ENCODE assay signal across 15 cellular contexts in the genomic region with DNA sequence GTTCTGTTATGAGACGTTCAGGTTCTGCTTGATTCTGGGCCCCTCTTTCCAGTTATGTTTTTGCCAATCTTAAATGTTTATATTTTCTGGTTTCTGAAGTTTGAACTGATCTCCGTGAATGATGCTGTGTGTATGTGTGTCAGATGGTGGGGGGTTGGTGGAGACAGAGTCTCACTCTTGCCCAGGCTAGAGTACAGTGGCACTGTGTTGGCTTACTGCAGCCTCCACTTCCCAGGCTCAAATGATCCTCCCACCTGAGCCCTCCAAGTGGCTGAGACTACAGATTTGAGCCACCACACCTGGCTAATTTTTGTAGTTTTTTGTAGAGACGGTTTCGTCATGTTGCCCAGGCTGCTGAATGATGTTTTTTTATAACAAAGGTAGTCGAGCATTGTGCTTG. TPM values are rescaled to one million over a fixed set of nuclear protein-coding genes. Genes with fewer than 3 reads are reported as not detected.
DNase-seq lines count a peak whose midpoint lies in the region; ATAC-seq, FAIRE-seq and TF ChIP-seq lines count a peak whose summit lies in the region.
"Had no signal": no experiment of that assay in that cellular context is flagged by ENCODE, and none has a peak within 500 bp of the region (broad histone marks: within the 10 kb centered on the region; RNA-seq: fewer than 3 reads in every experiment).

No MANE protein-coding gene starts in this region.

- H3K4me1 ChIP-seq in K562 (replicated peaks in 1 of 2; ENCODE audit: control insufficient read depth in 2 of 2, insufficient read depth in 2 of 2, low read length in 2 of 2) (no peaks in the 10 kb centered on the region; a peak in 1 of 5 replicates), small intestine (ENCODE audit: control insufficient read depth in 2 of 2, insufficient read depth in 1 of 2, low read depth in 1 of 2, low read length in 1 of 2) (no peaks in the 10 kb centered on the region)
- H3K4me1 ChIP-seq: BLaER1 had no signal

- no peaks in the 10 kb centered on the region for H3K27me3 ChIP-seq in K562 (ENCODE audit: control insufficient read depth in 2 of 2, insufficient read depth in 2 of 2, low read length in 2 of 2)
- no peaks in the 10 kb centered on the region for H3K27me3 ChIP-seq in small intestine (ENCODE audit: control insufficient read depth in 2 of 2, insufficient read depth in 2 of 2, low read length in 2 of 2)
- H3K27me3 ChIP-seq: BLaER1 had no signal

- H3K9me1 ChIP-seq in K562 (ENCODE audit: control insufficient read depth, insufficient read depth, low read length): no peaks in the 10 kb centered on the region

- no peaks in the 10 kb centered on the region; the same call in 1 of the 2 replicates for H3K36me3 Mint-ChIP-seq in HFFc6 (ENCODE audit: low read depth)
- H3K36me3 Mint-ChIP-seq in endothelial cell (ENCODE audit: low read depth, unreplicated experiment): no peaks in the 10 kb centered on the region

- TF ChIP-seq RAD21 in K562 (CRISPR knock-in tag; conservative IDR thresholded peaks at IDR 0.05 in 1 of 2, IDR thresholded peaks at IDR 0.05 in 1 of 2): no peak

- no peak overlapping the region for H2AFZ ChIP-seq in K562 (ENCODE audit: low read depth, low read length)
- H2AFZ ChIP-seq: GM23248 had no signal

- intact Hi-C loops in K562 (cut with micrococcal nuclease): no loop called here

- H3K27ac Mint-ChIP-seq in HFFc6 (peak overlapping the region; percentile 3; the same call in 1 of the 2 replicates), endothelial cell (ENCODE audit: unreplicated experiment) (peak overlapping the region; percentile 1)
- H3K27ac Mint-ChIP-seq: CD8-positive, alpha-beta memory T cell had no signal

- CTCF ChIA-PET in K562 (lab: Yijun Ruan, JAX; ENCODE audit: low intra/inter-chr PET ratio): no interaction called here

- WGBS in K562 (ENCODE audit: insufficient coverage, low coverage, missing lambda C conversion rate): 87% methylated on average over 5 of the region's 5 CpGs
- 90 to 94% (median 93%) methylated on average over 5 of the region's 5 CpGs for WGBS in small intestine, 3 donors

- BruUV-seq in K562 (replicated peaks; lab: Mats Ljungman, UMichigan): no TSS peak

- peaks cover 100% of the 10 kb centered on the region for H3K79me2 ChIP-seq in K562 (ENCODE audit: control insufficient read depth, insufficient read depth, low read length)

- POLR2A ChIA-PET in K562 (lab: Yijun Ruan, JAX): interaction anchor here (1.0 kb wide), 1 partner anchor 9 kb away, joined by 4 read pairs; no protein-coding TSS in a partner anchor

- no peaks in the 10 kb centered on the region for H4K20me1 ChIP-seq in K562 (replicated peaks; ENCODE audit: control insufficient read depth, insufficient read depth, low read length)

- no peak for TF ChIP-seq CTCF in HFFc6 (IDR thresholded peaks at IDR 0.05)
- no peak for TF ChIP-seq CTCF in K562 (IDR thresholded peaks at IDR 0.05 in 2 of 3, conservative IDR thresholded peaks at IDR 0.05 in 1 of 3; ENCODE audit: insufficient read depth in 2 of 3, low read depth in 1 of 3, low read length in 3 of 3)
- no peak for TF ChIP-seq CTCF in endothelial cell (IDR thresholded peaks at IDR 0.05; ENCODE audit: unreplicated experiment)

- no peak for TF ChIP-seq EP300 in K562 (IDR thresholded peaks at IDR 0.05; ENCODE audit: low read length)

- no peak overlapping the region for H3K9ac ChIP-seq in K562 (ENCODE audit: insufficient read depth in 1 of 2, low read depth in 2 of 2, low read length in 2 of 2)
- H3K9ac ChIP-seq: BLaER1, GM23248 had no signal

- DNase-seq in HFFc6: no peak
- DNase-seq in K562 (ENCODE audit: extremely low read depth in 1 of 4, low spot score in 3 of 4): no peak
- no peak for DNase-seq in endothelial cell (ENCODE audit: low spot score)
- DNase-seq in T-helper 1 cell: no peak
- DNase-seq in AG08395 (ENCODE audit: low spot score): no peak
- no peak for DNase-seq in small intestine
- DNase-seq: AML-193; Caco-2; CD8-positive, alpha-beta memory T cell; DMS53; GF-D8; GM23248; H7 had no signal

- H3K27ac ChIP-seq in K562 (ENCODE audit: extremely low read depth, low read depth, low read length) (no peak overlapping the region), small intestine (ENCODE audit: low read depth in 1 of 2, low read length in 1 of 2) (no peak overlapping the region)
- H3K27ac ChIP-seq: A549, BLaER1, GM23248 had no signal

- no peak overlapping the region for H3K4me2 ChIP-seq in K562 (ENCODE audit: insufficient read depth, low read length)
- H3K4me2 ChIP-seq: A549, BLaER1 had no signal

- FAIRE-seq in K562 (lab: Jason Lieb, UNC) (no peak), small intestine (lab: Jason Lieb, UNC) (no peak)
- FAIRE-seq: A549 had no signal

- H3K4me3 Mint-ChIP-seq in HFFc6 (no peak overlapping the region), endothelial cell (ENCODE audit: unreplicated experiment) (no peak overlapping the region)
- H3K4me3 Mint-ChIP-seq: CD8-positive, alpha-beta memory T cell had no signal

- H3K4me1 Mint-ChIP-seq in HFFc6 (ENCODE audit: low read depth) (peaks cover 49% of the 10 kb centered on the region), endothelial cell (ENCODE audit: unreplicated experiment) (no peaks in the 10 kb centered on the region)

- H3K4me3 ChIP-seq in K562 (no peak overlapping the region), small intestine (ENCODE audit: low read depth in 1 of 2, low read length in 2 of 2) (no peak overlapping the region)
- H3K4me3 ChIP-seq: A549, BLaER1, GM23248 had no signal

- peaks cover 3% of the 10 kb centered on the region for H3K27me3 Mint-ChIP-seq in HFFc6 (ENCODE audit: insufficient read depth)
- no peaks in the 10 kb centered on the region for H3K27me3 Mint-ChIP-seq in endothelial cell (ENCODE audit: unreplicated experiment)
- H3K27me3 Mint-ChIP-seq: CD8-positive, alpha-beta memory T cell had no signal

- H3K9me3 Mint-ChIP-seq in HFFc6 (no peaks in the 10 kb centered on the region), endothelial cell (ENCODE audit: unreplicated experiment) (no peaks in the 10 kb centered on the region)
- H3K9me3 Mint-ChIP-seq: CD8-positive, alpha-beta memory T cell had no signal

- peak; percentile 43; the same call in 2 of the 3 replicates for ATAC-seq in K562
- ATAC-seq: A549 had no signal

- no peak for TF ChIP-seq POLR2A in K562 (conservative IDR thresholded peaks at IDR 0.05)

- H3K9me3 ChIP-seq in K562 (replicated peaks; ENCODE audit: control insufficient read depth, insufficient read depth, low read depth, low read length) (no peaks in the 10 kb centered on the region), small intestine (ENCODE audit: control insufficient read depth, low read depth) (no peaks in the 10 kb centered on the region)
- H3K9me3 ChIP-seq: A549, Caco-2 had no signal

- in situ Hi-C loops in K562 (cut with MboI): no loop called here

- H3K36me3 ChIP-seq in K562 (ENCODE audit: control insufficient read depth, insufficient read depth, low read length): peaks cover 16% of the 10 kb centered on the region
- peaks cover 0 to 2% of the 10 kb centered on the region in 2 donors for H3K36me3 ChIP-seq in small intestine (ENCODE audit: control insufficient read depth in 2 of 2, insufficient read depth in 2 of 2, low read length in 2 of 2)

TF ChIP-seq in K562, 482 proteins besides CTCF, POLR2A, EP300 and RAD21 (continues in another document):
- no peak for TF ChIP-seq CTBP1 (IDR thresholded peaks at IDR 0.05; ENCODE audit: borderline replicate concordance)
- no peak for TF ChIP-seq NELFE (IDR thresholded peaks at IDR 0.05; ENCODE audit: insufficient read depth, insufficient read length)
- TF ChIP-seq FOS (IDR thresholded peaks at IDR 0.05; ENCODE audit: extremely low read depth, insufficient read length): no peak
- TF ChIP-seq NCOA4 (IDR thresholded peaks at IDR 0.05; ENCODE audit: partially characterized antibody): no peak
- TF ChIP-seq NR1H2 (CRISPR knock-in tag; IDR thresholded peaks at IDR 0.05): no peak
- no peak for TF ChIP-seq ETV6 (IDR thresholded peaks at IDR 0.05; ENCODE audit: borderline replicate concordance in 1 of 2, low read depth in 2 of 2, low read length in 1 of 2)
- no peak for TF ChIP-seq ETV6 (CRISPR knock-in tag; IDR thresholded peaks at IDR 0.05; ENCODE audit: borderline replicate concordance)
- TF ChIP-seq PHF8 (IDR thresholded peaks at IDR 0.05; ENCODE audit: borderline replicate concordance, low read length): no peak
- TF ChIP-seq GATA2 (CRISPR knock-in tag; IDR thresholded peaks at IDR 0.05): no peak

RNA-seq across cellular contexts. Expression of a gene that starts 45.9 kb away (rescaled TPM):
- total RNA-seq in HFFc6 (2021; fragmentation: NEBNext Ultra II Directional; extraction: Animal tissue kit (Norgen Biotek cat#: 25700)): 10 to 100 TPM; 74.7 to 88.8 (median 78.7) TPM
- total RNA-seq in K562 (2011; cell fraction: chromatin; rRNA removed; ENCODE audit: low replicate concordance): 53.3 and 114 TPM in 2 replicates
- 35.0 and 41.6 TPM in 2 replicates for total RNA-seq in K562 (2011; cell fraction: nucleolus; rRNA removed)
- 70.9 and 83.6 TPM in 2 replicates for total RNA-seq in K562 (2011; cell fraction: nucleoplasm; rRNA removed)
- 124 and 151 TPM in 2 replicates for total RNA-seq in K562 (2014; rRNA removed)
- total RNA-seq in K562 (2014; rRNA removed; fragmentation: Illumina TruSeq; extraction: Trizol): 242 and 282 TPM in 2 replicates
- 247 and 267 TPM in 2 replicates for total RNA-seq in K562 (2015; rRNA removed; fragmentation: Illumina TruSeq; extraction: Trizol)
- 166 and 175 TPM in 2 replicates for total RNA-seq in K562 (2021)
- 133 and 228 TPM in 2 replicates for polyA plus RNA-seq in K562 (2011; rRNA removed)
- polyA plus RNA-seq in K562 (2011; cell fraction: cytosol; rRNA removed): 43.9 and 84.5 TPM in 2 replicates
- 30.7 and 50.5 TPM in 2 replicates for polyA plus RNA-seq in K562 (2011; cell fraction: nucleus; rRNA removed)
- polyA plus RNA-seq in K562 (2012): 110 and 150 TPM in 2 replicates
- polyA plus RNA-seq in K562 (2014; fragmentation: Illumina TruSeq; extraction: Trizol): 179 and 182 TPM in 2 replicates
- polyA plus RNA-seq in K562 (2014; fragmentation: Nextera tagmentation; extraction: Ambion mirVana): 100 to 1,000 TPM; 496 to 515 TPM
- 154 and 166 TPM in 2 replicates for polyA plus RNA-seq in K562 (2014; rRNA removed)
- 179 and 231 TPM in 2 replicates for polyA minus RNA-seq in K562 (2011; rRNA and poly(A)+ RNA removed)
- polyA minus RNA-seq in K562 (2011; cell fraction: cytosol; rRNA and poly(A)+ RNA removed): 45.1 and 58.5 TPM in 2 replicates
- 89.4 and 138 TPM in 2 replicates for polyA minus RNA-seq in K562 (2011; cell fraction: nucleus; rRNA and poly(A)+ RNA removed)
- 52.6 TPM for total RNA-seq in endothelial cell (ENCODE audit: unreplicated experiment)
- polyA plus RNA-seq in small intestine: 10 to 100 TPM; 29.5 to 51.0 (median 33.8) TPM
